In genomic region chr15:95712785-95713184, GRCh38 we compare ENCODE assay signal across 18 cellular contexts.
DNase-seq lines count a peak whose midpoint lies in the region; ATAC-seq and TF ChIP-seq lines count a peak whose summit lies in the region.
"Had no signal": no experiment of that assay in that cellular context is flagged by ENCODE, and none has a peak within 500 bp of the region (broad histone marks: within the 10 kb centered on the region; RNA-seq: fewer than 3 reads in every experiment).

No MANE protein-coding gene starts in this region.

- H3K36me3 ChIP-seq in ACC112 (ENCODE audit: insufficient read depth, low read length), result no peaks in the 10 kb centered on the region
- H3K36me3 ChIP-seq in muscle layer of duodenum (ENCODE audit: control insufficient read depth in 1 of 2, insufficient read depth in 2 of 2, low read length in 2 of 2), result no peaks in the 10 kb centered on the region
- H3K36me3 ChIP-seq in HAP-1 (replicated peaks), result no peaks in the 10 kb centered on the region
- H3K36me3 ChIP-seq: SJSA1 had no signal

- H3K4me3 ChIP-seq in ACC112 (ENCODE audit: low read depth, low read length) (no peak overlapping the region), astrocyte of the spinal cord (ENCODE audit: low read depth, low read length) (no peak overlapping the region), muscle layer of duodenum (ENCODE audit: low read depth in 1 of 2, low read length in 2 of 2) (no peak overlapping the region), HAP-1 (no peak overlapping the region)
- H3K4me3 ChIP-seq: GM12878, PC-9, SJSA1 had no signal

- H3K4me1 ChIP-seq in ACC112 (ENCODE audit: control insufficient read depth, insufficient read depth, low read length, unreplicated experiment) (peaks cover 10% of the 10 kb centered on the region), muscle layer of duodenum (ENCODE audit: control insufficient read depth in 1 of 2, insufficient read depth in 2 of 2, low read length in 2 of 2) (no peaks in the 10 kb centered on the region), HAP-1 (peaks cover 20% of the 10 kb centered on the region)
- H3K4me1 ChIP-seq: SJSA1 had no signal

- no peaks in the 10 kb centered on the region for H3K79me2 ChIP-seq in ACC112 (ENCODE audit: control insufficient read depth, insufficient read depth, low read length, unreplicated experiment)

- no peaks in the 10 kb centered on the region for H3K27me3 ChIP-seq in ACC112 (ENCODE audit: insufficient read depth, low read length)
- no peaks in the 10 kb centered on the region for H3K27me3 ChIP-seq in muscle layer of duodenum (ENCODE audit: low read depth, low read length)
- H3K27me3 ChIP-seq in HAP-1 (ENCODE audit: low read depth), result no peaks in the 10 kb centered on the region
- H3K27me3 ChIP-seq: SJSA1 had no signal

- ATAC-seq in HG03439 (IDR thresholded peaks at IDR 0.05; ENCODE audit: unreplicated experiment), result no peak
- ATAC-seq: GM12878 had no signal

- H2AFZ ChIP-seq in ACC112 (ENCODE audit: low read length, unreplicated experiment), result peak overlapping the region; percentile 15
- H2AFZ ChIP-seq: PC-9 had no signal

- DNase-seq in HT1080 (ENCODE audit: low read depth), result peak; percentile 8
- DNase-seq in astrocyte of the spinal cord (ENCODE audit: low read depth, low spot score), result peak; percentile 16
- no peak for DNase-seq in HAP-1 (ENCODE audit: low spot score in 2 of 2)
- no peak for DNase-seq in stimulated activated CD4-positive, alpha-beta T cell treated with anti-CD3 and anti-CD28 coated beads, Interleukin-4, amount 100 ng/mL, for 24 hours
- DNase-seq in iPS-NIHi11 (ENCODE audit: low spot score), result no peak
- DNase-seq: 8988T; CD4-positive, CD25-positive, alpha-beta regulatory T cell; COR-L47; Karpas-422; NCI-H1105; NCI-H1694 treated with DMSO at 0.1 percent for 48 hours; NCI-H524; PC-9 had no signal

- in situ Hi-C loops in astrocyte of the spinal cord (cut with HindIII; ENCODE audit: low sequenced_read_pairs) (no loop called here), HAP-1 (cut with MboI; ENCODE audit: low sequenced_read_pairs) (no loop called here)

- H3K27ac ChIP-seq in ACC112 (ENCODE audit: low read depth, low read length) (no peak overlapping the region), muscle layer of duodenum (ENCODE audit: low read length) (peak overlapping the region; percentile 57)
- H3K27ac ChIP-seq: PC-9, SJSA1 had no signal

- no peaks in the 10 kb centered on the region for H3K9me3 ChIP-seq in muscle layer of duodenum (ENCODE audit: control insufficient read depth in 1 of 2, low read length in 2 of 2)
- no peaks in the 10 kb centered on the region for H3K9me3 ChIP-seq in HAP-1
- H3K9me3 ChIP-seq: SJSA1 had no signal

- no peak for TF ChIP-seq CTCF in astrocyte of the spinal cord (IDR thresholded peaks at IDR 0.05; ENCODE audit: low read depth, low read length)

Comparison
In these comparisons a context has a peak if more than half of its experiments do, and no peak if none do; other contexts are left out.
1. DNase-seq: peak in HT1080 (single experiment) and astrocyte of the spinal cord (single experiment); none in HAP-1 (0 of 2), stimulated activated CD4-positive, alpha-beta T cell treated with anti-CD3 and anti-CD28 coated beads, Interleukin-4, amount 100 ng/mL, for 24 hours (single experiment) and iPS-NIHi11 (single experiment).